In genomic region chr2:197675711-197676188, GRCh38 we compare ENCODE assay signal across 9 cellular contexts. TPM values are rescaled to one million over a fixed set of nuclear protein-coding genes. Genes with fewer than 3 reads are reported as not detected.
DNase-seq lines count a peak whose midpoint lies in the region; ATAC-seq, FAIRE-seq and TF ChIP-seq lines count a peak whose summit lies in the region.
"Had no signal": no experiment of that assay in that cellular context is flagged by ENCODE, and none has a peak within 500 bp of the region (broad histone marks: within the 10 kb centered on the region; RNA-seq: fewer than 3 reads in every experiment).

No MANE protein-coding gene starts in this region.

- H3K4me1 ChIP-seq in GM23248 (ENCODE audit: insufficient read depth): peaks cover 30% of the 10 kb centered on the region
- no peaks in the 10 kb centered on the region for H3K4me1 ChIP-seq in skeletal muscle tissue (ENCODE audit: control insufficient read depth in 3 of 3, insufficient read depth in 3 of 3, low read length in 3 of 3)

- H3K9me3 Mint-ChIP-seq in natural killer cell treated with Interleukin-12 subunit alpha and Interleukin-12 subunit beta and Interleukin-15 and Interleukin-18, amount 100 ng/mL, for 72 hours: no peaks in the 10 kb centered on the region

- H3K9me2 ChIP-seq in GM23248 (ENCODE audit: insufficient read depth): no peaks in the 10 kb centered on the region

- H3K27me3 ChIP-seq in GM23248 (replicated peaks; ENCODE audit: insufficient read depth) (no peaks in the 10 kb centered on the region), skeletal muscle tissue (ENCODE audit: control insufficient read depth in 3 of 3, insufficient read depth in 3 of 3, low read length in 3 of 3) (no peaks in the 10 kb centered on the region)

- DNase-seq in GM23248 (peak; percentile 80), choroid plexus epithelial cell (ENCODE audit: low read depth) (peak; percentile 94), inferior parietal cortex (ENCODE audit: extremely low spot score) (peak; percentile 65), ACHN (no peak), RCC 7860 (ENCODE audit: low spot score) (no peak)
- DNase-seq in natural killer cell treated with Interleukin-12 subunit alpha and Interleukin-12 subunit beta and Interleukin-15 and Interleukin-18, amount 100 ng/mL, for 72 hours (ENCODE audit: low spot score): no peak
- DNase-seq in stimulated activated naive CD4-positive, alpha-beta T cell (lab: John Stamatoyannopoulos, UW): no peak
- DNase-seq: stimulated activated naive CD4-positive, alpha-beta T cell treated with Interleukin-2 at 50 U/mL for 16 hours had no signal

- H2AFZ ChIP-seq in GM23248: peak overlapping the region; percentile 93

- 1 to 3% methylated on average over 6 of the region's 6 CpGs for WGBS in GM23248 (ENCODE audit: low coverage in 1 of 2, low lambda C conversion rate in 2 of 2, missing lambda C conversion rate in 2 of 2), 2 experiments

- H4K20me1 ChIP-seq in GM23248 (ENCODE audit: insufficient read depth): no peaks in the 10 kb centered on the region

- peaks cover 25 to 34% of the 10 kb centered on the region in 2 donors for H3K27me3 Mint-ChIP-seq in natural killer cell treated with Interleukin-12 subunit alpha and Interleukin-12 subunit beta and Interleukin-15 and Interleukin-18, amount 100 ng/mL, for 72 hours

- H3K9ac ChIP-seq in GM23248: peak overlapping the region; percentile 96
- H3K9ac ChIP-seq in skeletal muscle tissue (ENCODE audit: low read depth in 1 of 3, low read length in 3 of 3): peak overlapping the region; percentile 29 to 80 (median 60)

- no peaks in the 10 kb centered on the region for H3K4me1 Mint-ChIP-seq in natural killer cell treated with Interleukin-12 subunit alpha and Interleukin-12 subunit beta and Interleukin-15 and Interleukin-18, amount 100 ng/mL, for 72 hours (ENCODE audit: low read depth in 2 of 2)

- H3K4me3 Mint-ChIP-seq in natural killer cell treated with Interleukin-12 subunit alpha and Interleukin-12 subunit beta and Interleukin-15 and Interleukin-18, amount 100 ng/mL, for 72 hours: no peak overlapping the region

- H3K27ac Mint-ChIP-seq in natural killer cell treated with Interleukin-12 subunit alpha and Interleukin-12 subunit beta and Interleukin-15 and Interleukin-18, amount 100 ng/mL, for 72 hours: no peak overlapping the region

- H3K4me3 ChIP-seq in GM23248: peak overlapping the region; percentile 85
- H3K4me3 ChIP-seq in choroid plexus epithelial cell (ENCODE audit: low read depth, low read length): peak overlapping the region; percentile 63
- H3K4me3 ChIP-seq in skeletal muscle tissue (ENCODE audit: low read length in 3 of 3): peak overlapping the region; percentile 56 to 70 (median 58)

- H3K36me3 Mint-ChIP-seq in natural killer cell treated with Interleukin-12 subunit alpha and Interleukin-12 subunit beta and Interleukin-15 and Interleukin-18, amount 100 ng/mL, for 72 hours: no peaks in the 10 kb centered on the region

- H3F3A ChIP-seq in GM23248 (ENCODE audit: insufficient read depth): peaks cover 4% of the 10 kb centered on the region

- no peaks in the 10 kb centered on the region for H3K79me2 ChIP-seq in GM23248 (ENCODE audit: insufficient read depth)

- H3K9me3 ChIP-seq in GM23248 (ENCODE audit: low read depth) (no peaks in the 10 kb centered on the region), skeletal muscle tissue (ENCODE audit: control insufficient read depth in 3 of 3, low read length in 3 of 3) (no peaks in the 10 kb centered on the region)

- H3K27ac ChIP-seq in GM23248: peak overlapping the region; percentile 91
- peak overlapping the region; percentile 60 for H3K27ac ChIP-seq in skeletal muscle tissue (ENCODE audit: low read depth, low read length)

- H3K36me3 ChIP-seq in GM23248 (ENCODE audit: low read depth) (no peaks in the 10 kb centered on the region), skeletal muscle tissue (ENCODE audit: control insufficient read depth in 3 of 3, insufficient read depth in 3 of 3, low read length in 3 of 3) (no peaks in the 10 kb centered on the region)

- TF ChIP-seq CTCF in choroid plexus epithelial cell (conservative IDR thresholded peaks at IDR 0.05; ENCODE audit: low read depth, low read length): no peak

- in situ Hi-C loops in GM23248 (cut with MboI): no loop called here
- in situ Hi-C loops in ACHN (cut with HindIII; ENCODE audit: low pct_ligation_motif_present, low pct_unique_long_range_greater_than_20kb, low sequenced_read_pairs): no loop called here

- FAIRE-seq in RCC 7860 (lab: Jason Lieb, UNC): no peak

- peak overlapping the region; percentile 97 for H3K4me2 ChIP-seq in GM23248 (ENCODE audit: unreplicated experiment)

- no peak for ATAC-seq in natural killer cell treated with Interleukin-12 subunit alpha and Interleukin-12 subunit beta and Interleukin-15 and Interleukin-18, amount 100 ng/mL, for 72 hours

RNA-seq across cellular contexts. Expression of gene RFTN2, which starts 0.4 kb away (rescaled TPM):
- 1.6 and 2.1 TPM in 2 replicates for total RNA-seq in GM23248 (2014; rRNA removed; shearing (Covaris generic))
- polyA plus RNA-seq in GM23248 (2016; fragmentation: Nextera tagmentation; extraction: Ambion mirVana): 2.2 and 2.6 TPM in 2 replicates
- 14.1 TPM for total RNA-seq in skeletal muscle tissue
- total RNA-seq in natural killer cell treated with Interleukin-12 subunit alpha and Interleukin-12 subunit beta and Interleukin-15 and Interleukin-18, amount 100 ng/mL, for 72 hours: not detected

RNA-seq across cellular contexts. Expression of gene MARS2, which starts 29.4 kb away (rescaled TPM):
- 4.0 and 5.8 TPM in 2 replicates for total RNA-seq in GM23248 (2014; rRNA removed; shearing (Covaris generic))
- 3.0 and 3.3 TPM in 2 replicates for polyA plus RNA-seq in GM23248 (2016; fragmentation: Nextera tagmentation; extraction: Ambion mirVana)
- total RNA-seq in skeletal muscle tissue: 4.2 TPM
- 10 to 100 TPM; 16.2 to 31.4 TPM for total RNA-seq in natural killer cell treated with Interleukin-12 subunit alpha and Interleukin-12 subunit beta and Interleukin-15 and Interleukin-18, amount 100 ng/mL, for 72 hours

Comparison
In these comparisons a context has a peak if more than half of its experiments do, and no peak if none do; other contexts are left out.
1. DNase-seq: peak in GM23248 (single experiment), choroid plexus epithelial cell (single experiment) and inferior parietal cortex (single experiment); none in ACHN (single experiment), natural killer cell treated with Interleukin-12 subunit alpha and Interleukin-12 subunit beta and Interleukin-15 and Interleukin-18, amount 100 ng/mL, for 72 hours (single experiment), RCC 7860 (single experiment) and stimulated activated naive CD4-positive, alpha-beta T cell (0 of 6).
2. Peak in every context shown above with its lines, with median percentiles within 50 percentile points of each other: H3K4me3 ChIP-seq.